ENCODE assay signal across 8 cellular contexts in genomic region chr14:80055912-80056801, GRCh38.
DNase-seq lines count a peak whose midpoint lies in the region; ATAC-seq and TF ChIP-seq lines count a peak whose summit lies in the region.

No MANE protein-coding gene starts in this region.

- H3K79me2 ChIP-seq in OCI-LY1 (ENCODE audit: insufficient read depth, low read length) = no peaks in the 10 kb centered on the region

- no peak overlapping the region for H2AFZ ChIP-seq in OCI-LY1 (ENCODE audit: low read length)

- H3K4me3 ChIP-seq in OCI-LY1 (ENCODE audit: low read depth, low read length, poor library complexity, severe bottlenecking) = no peak overlapping the region

- no peaks in the 10 kb centered on the region for H3K9me2 ChIP-seq in OCI-LY1 (ENCODE audit: low read depth, low read length)

- no peak overlapping the region for H3K4me2 ChIP-seq in OCI-LY1 (ENCODE audit: low read length)

- no peak overlapping the region for H3K27ac ChIP-seq in OCI-LY1 (ENCODE audit: low read depth, low read length, poor library complexity, severe bottlenecking)

- peak; percentile 73 for DNase-seq in DMS 273 (lab: John Stamatoyannopoulos, UW; ENCODE audit: unreplicated experiment)
- peak; percentile 69 for DNase-seq in dedifferentiated amniotic fluid mesenchymal stem cell (ENCODE audit: extremely low spot score)
- DNase-seq in lung microvascular endothelial cell (ENCODE audit: low read depth in 2 of 2) = peak; percentile 36 to 44
- DNase-seq in activated CD8-positive, alpha-beta memory T cell treated with anti-CD3 and anti-CD28 coated beads for 24 hours = no peak

- peak; percentile 62 for TF ChIP-seq CTCF in OCI-LY1 (IDR thresholded peaks at IDR 0.05; ENCODE audit: low read length)

- no peaks in the 10 kb centered on the region for H3K27me3 ChIP-seq in OCI-LY1 (ENCODE audit: insufficient read depth, low read length)

- ATAC-seq in HG03354 (IDR thresholded peaks at IDR 0.05; ENCODE audit: poor library complexity, severe bottlenecking, unreplicated experiment) = peak; percentile 55
- ATAC-seq in HG03460 (IDR thresholded peaks at IDR 0.05; ENCODE audit: unreplicated experiment) = no peak
- no peak for ATAC-seq in GM21515 (IDR thresholded peaks at IDR 0.05; ENCODE audit: unreplicated experiment)

- no peaks in the 10 kb centered on the region for H3K4me1 ChIP-seq in OCI-LY1 (ENCODE audit: insufficient read depth, low read length, severe bottlenecking)

- no peak overlapping the region for H3K9ac ChIP-seq in OCI-LY1 (ENCODE audit: low read length)

- H3F3A ChIP-seq in OCI-LY1 (ENCODE audit: insufficient read depth, low read length) = no peaks in the 10 kb centered on the region

- no peaks in the 10 kb centered on the region for H4K20me1 ChIP-seq in OCI-LY1 (ENCODE audit: insufficient read depth, low read length)

- H3K36me3 ChIP-seq in OCI-LY1 (ENCODE audit: insufficient read depth, low read length) = no peaks in the 10 kb centered on the region

- no peaks in the 10 kb centered on the region for H3K9me3 ChIP-seq in OCI-LY1 (ENCODE audit: low read length)
